ENCODE assay signal across 12 cellular contexts in genomic region chr1:66282885-66283284, GRCh38.
DNase-seq lines count a peak whose midpoint lies in the region; ATAC-seq and TF ChIP-seq lines count a peak whose summit lies in the region.
"Had no signal": no experiment of that assay in that cellular context is flagged by ENCODE, and none has a peak within 500 bp of the region (broad histone marks: within the 10 kb centered on the region; RNA-seq: fewer than 3 reads in every experiment).

No MANE protein-coding gene starts in this region.

- H3K27ac ChIP-seq in CD4-positive, alpha-beta T cell (ENCODE audit: low read depth, low read length) = no peak overlapping the region
- H3K27ac ChIP-seq in mesenchymal stem cell (ENCODE audit: low read length, poor library complexity, severe bottlenecking) = no peak overlapping the region

- no peak overlapping the region for H2BK15ac ChIP-seq in mesenchymal stem cell (ENCODE audit: low read depth, poor library complexity, severe bottlenecking)

- no peak overlapping the region for H2BK5ac ChIP-seq in mesenchymal stem cell (ENCODE audit: low read depth, low read length, poor library complexity, severe bottlenecking)

- POLR2A ChIA-PET in CD4-positive, alpha-beta T cell (lab: Charles Lee) = interaction anchor here (0.6 to 2.2 kb wide), 16 partner anchors 8 to 651 kb away, joined by 3 to 38 read pairs (median 3); no protein-coding TSS in a partner anchor
- POLR2A ChIA-PET in T-cell (lab: Charles Lee) = interaction anchor here (0.6 to 1.9 kb wide), 7 partner anchors 18 to 67 kb away, joined by 3 to 12 read pairs (median 4); no protein-coding TSS in a partner anchor

- intact Hi-C loops in CD4-positive, alpha-beta T cell (cut with DNase I, micrococcal nuclease) = loop anchor here in 1 of 2 experiments (1.0 to 5.0 kb wide), 5 partner anchors 49 to 162 kb away; no protein-coding TSS in a partner anchor

- no peaks in the 10 kb centered on the region for H3K36me3 Mint-ChIP-seq in CD4-positive, alpha-beta T cell (ENCODE audit: low read depth)
- H3K36me3 Mint-ChIP-seq in T-cell = no peaks in the 10 kb centered on the region

- H3K36me3 ChIP-seq in mesenchymal stem cell (ENCODE audit: control insufficient read depth in 1 of 2, insufficient read depth in 2 of 2, low read depth in 1 of 2, low read length in 2 of 2) (no peaks in the 10 kb centered on the region), H7 (replicated peaks; ENCODE audit: control insufficient read depth, insufficient read depth, low read length) (no peaks in the 10 kb centered on the region)

- H3K9me3 Mint-ChIP-seq in CD4-positive, alpha-beta T cell = no peaks in the 10 kb centered on the region
- no peaks in the 10 kb centered on the region for H3K9me3 Mint-ChIP-seq in T-cell

- no peak overlapping the region for H3K14ac ChIP-seq in mesenchymal stem cell (ENCODE audit: low read length in 2 of 2)

- no peak overlapping the region for H2BK12ac ChIP-seq in mesenchymal stem cell (ENCODE audit: low read length in 2 of 2)

- no peak overlapping the region for H2BK120ac ChIP-seq in mesenchymal stem cell (ENCODE audit: low read depth, low read length)

- no peak overlapping the region for H2AK5ac ChIP-seq in mesenchymal stem cell (ENCODE audit: low read length, severe bottlenecking)

- no peaks in the 10 kb centered on the region for H3K27me3 ChIP-seq in CD4-positive, alpha-beta T cell (ENCODE audit: control insufficient read depth, insufficient read depth, low read length)
- no peaks in the 10 kb centered on the region for H3K27me3 ChIP-seq in mesenchymal stem cell (ENCODE audit: control insufficient read depth in 1 of 2, insufficient read depth in 1 of 2, low read length in 2 of 2)
- H3K27me3 ChIP-seq in H7 (ENCODE audit: control insufficient read depth, insufficient read depth, low read length) = no peaks in the 10 kb centered on the region

- H3K79me1 ChIP-seq in mesenchymal stem cell (replicated peaks; ENCODE audit: low read length, poor library complexity, severe bottlenecking) = no peaks in the 10 kb centered on the region

- H3K18ac ChIP-seq in mesenchymal stem cell (ENCODE audit: low read depth in 1 of 2, low read length in 2 of 2) = no peak overlapping the region

- H3K23ac ChIP-seq in mesenchymal stem cell (ENCODE audit: low read length in 2 of 2) = no peak overlapping the region

- H3K9me3 ChIP-seq in CD4-positive, alpha-beta T cell (ENCODE audit: control insufficient read depth, low read length) = no peaks in the 10 kb centered on the region
- no peaks in the 10 kb centered on the region for H3K9me3 ChIP-seq in mesenchymal stem cell (ENCODE audit: control insufficient read depth, low read length)

- no peaks in the 10 kb centered on the region for H3K4me1 ChIP-seq in mesenchymal stem cell (ENCODE audit: control insufficient read depth, insufficient read depth, low read depth, low read length)

- no peak for TF ChIP-seq CTCF in CD4-positive, alpha-beta T cell (IDR thresholded peaks at IDR 0.05)

- H4K91ac ChIP-seq in mesenchymal stem cell (ENCODE audit: low read length) = no peak overlapping the region

- H3K4ac ChIP-seq in mesenchymal stem cell (ENCODE audit: low read depth in 1 of 2, low read length in 2 of 2) = no peak overlapping the region

- no peak for ATAC-seq in CD4-positive, alpha-beta T cell (ENCODE audit: poor library complexity)
- ATAC-seq in GM19035 (IDR thresholded peaks at IDR 0.05; ENCODE audit: unreplicated experiment) (peak; percentile 1), T-cell (replicated peaks in 1 of 4) (no peak)

- peak overlapping the region; percentile 2 for H3K9ac ChIP-seq in mesenchymal stem cell (ENCODE audit: low read length)

- no peak overlapping the region for H2AFZ ChIP-seq in mesenchymal stem cell (ENCODE audit: low read depth, low read length)

- DNase-seq in CD4-positive, alpha-beta T cell = no peak
- no peak for DNase-seq in T-cell
- no peak for DNase-seq in mesenchymal stem cell
- no peak for DNase-seq in GDM1 (lab: John Stamatoyannopoulos, UW)
- DNase-seq in H7 = no peak
- DNase-seq in NCI-H146 treated with DMSO at 0.1 percent for 48 hours (lab: John Stamatoyannopoulos, UW; ENCODE audit: unreplicated experiment) = no peak
- no peak for DNase-seq in A172 (ENCODE audit: low spot score)
- DNase-seq: DMS79, foreskin melanocyte, left ventricle myocardium superior, NCI-H2107 had no signal

- H3K4me3 ChIP-seq in mesenchymal stem cell (ENCODE audit: insufficient read depth in 1 of 2, low read depth in 1 of 2, low read length in 2 of 2) = no peak overlapping the region
- no peak overlapping the region for H3K4me3 ChIP-seq in H7 (ENCODE audit: insufficient read depth, low read depth, low read length)

- peak overlapping the region; percentile 45 for H3K4me3 Mint-ChIP-seq in CD4-positive, alpha-beta T cell
- H3K4me3 Mint-ChIP-seq in T-cell = no peak overlapping the region

- H3K27me3 Mint-ChIP-seq in CD4-positive, alpha-beta T cell = no peaks in the 10 kb centered on the region
- no peaks in the 10 kb centered on the region for H3K27me3 Mint-ChIP-seq in T-cell

- CTCF ChIA-PET in CD4-positive, alpha-beta T cell (lab: Charles Lee) = interaction anchor here (0.6 to 2.6 kb wide), 23 partner anchors 9 to 167 kb away, joined by 3 to 35 read pairs (median 5); no protein-coding TSS in a partner anchor
- CTCF ChIA-PET in T-cell (lab: Charles Lee) = interaction anchor here (0.6 to 2.4 kb wide), 15 partner anchors 10 to 864 kb away, joined by 3 to 24 read pairs (median 4); no protein-coding TSS in a partner anchor

- peak overlapping the region; percentile 88 for H3K27ac Mint-ChIP-seq in CD4-positive, alpha-beta T cell
- H3K27ac Mint-ChIP-seq in T-cell = peak overlapping the region; percentile 84 to 87

- no peak overlapping the region for H4K8ac ChIP-seq in mesenchymal stem cell (ENCODE audit: low read length)

- no peak overlapping the region for H3K4me2 ChIP-seq in mesenchymal stem cell (ENCODE audit: low read length, poor library complexity, severe bottlenecking)

- H3K4me1 Mint-ChIP-seq in CD4-positive, alpha-beta T cell (ENCODE audit: low read depth) = peaks cover 88% of the 10 kb centered on the region
- peaks cover 83 to 90% (median 84%) of the 10 kb centered on the region in 3 donors for H3K4me1 Mint-ChIP-seq in T-cell
